ENCODE assay signal across 1 cellular context in the genomic region with DNA sequence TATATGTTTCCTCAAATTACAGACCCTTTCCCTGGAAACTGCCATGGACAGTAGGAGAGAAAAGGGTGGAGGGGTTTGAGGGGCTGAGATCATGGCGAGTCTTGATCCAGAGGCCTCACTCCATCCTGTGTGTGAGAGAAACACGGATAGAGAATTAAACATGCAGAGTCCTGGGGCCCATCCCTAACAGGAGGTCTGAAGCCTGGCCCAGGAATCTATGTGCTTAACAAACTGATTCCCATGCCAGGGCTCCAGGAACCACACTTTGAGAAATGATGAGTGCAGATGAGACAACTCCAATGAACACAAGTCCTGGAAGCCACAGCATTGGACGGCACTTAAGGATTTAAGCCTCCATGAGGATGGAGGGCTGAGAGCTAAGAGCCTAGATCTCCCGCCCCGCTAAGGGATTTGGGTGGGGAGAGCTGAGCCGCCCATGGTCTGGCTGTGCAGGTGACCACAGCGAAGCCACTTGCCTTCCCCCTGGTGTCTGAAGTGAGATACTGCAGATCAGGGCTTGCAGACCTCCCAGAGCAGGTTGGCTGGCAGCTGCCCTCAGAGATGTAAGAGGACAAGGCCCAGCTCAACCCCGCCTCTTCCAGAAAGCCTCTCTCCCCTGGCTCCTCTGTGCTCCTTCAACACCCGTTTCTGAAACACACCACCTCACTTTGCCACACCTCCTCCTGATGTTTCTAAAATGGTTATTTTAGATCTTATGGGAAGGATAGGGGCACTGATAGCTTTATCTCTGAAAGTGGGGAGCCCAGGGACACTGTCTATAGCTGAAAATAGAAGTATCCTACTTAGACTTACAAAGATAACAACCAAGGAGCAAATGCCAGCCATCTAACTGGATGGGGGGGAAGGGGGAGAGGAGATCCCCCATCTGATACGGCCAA.
TF ChIP-seq lines count a peak whose summit lies in the region.

No MANE protein-coding gene starts in this region.

TF ChIP-seq in GM23338, 12 proteins besides CTCF, POLR2A, EP300 and RAD21 (continued from another document):
- TF ChIP-seq ZNF462 (CRISPR knock-in tag; IDR thresholded peaks at IDR 0.05) (no peak), STAT1 (IDR thresholded peaks at IDR 0.05; ENCODE audit: unreplicated experiment) (no peak), REST (IDR thresholded peaks at IDR 0.05; ENCODE audit: unreplicated experiment) (no peak), NANOG (IDR thresholded peaks at IDR 0.05; ENCODE audit: borderline replicate concordance) (no peak), JUNB (IDR thresholded peaks at IDR 0.05; ENCODE audit: unreplicated experiment) (no peak), EZH2phosphoT487 (IDR thresholded peaks at IDR 0.05; ENCODE audit: unreplicated experiment) (no peak), EZH2 (IDR thresholded peaks at IDR 0.05; ENCODE audit: low read depth, unreplicated experiment) (no peak)
